11 cellular contexts compared by ENCODE assay signal in the genomic region with DNA sequence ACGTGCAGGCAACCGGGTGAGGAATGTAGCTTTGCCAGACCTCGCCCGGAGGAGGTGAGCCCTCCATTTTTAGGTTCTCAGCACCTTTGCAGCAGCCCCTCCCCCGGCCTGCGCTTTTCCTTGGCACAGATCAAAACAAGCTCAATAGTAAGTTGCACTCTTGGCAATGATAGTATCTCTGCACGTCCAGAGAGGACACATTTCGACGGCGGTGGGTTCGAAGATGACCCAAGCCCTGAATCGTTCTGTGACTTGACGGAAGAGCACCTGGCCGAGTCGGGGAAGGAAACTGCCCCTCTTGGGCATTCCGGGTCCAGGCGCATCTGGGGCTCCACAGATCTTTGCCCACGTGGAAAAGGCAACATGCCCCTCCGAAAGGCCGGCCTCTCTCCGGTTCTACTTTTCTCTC. TPM values are rescaled to one million over a fixed set of nuclear protein-coding genes. Genes with fewer than 3 reads are reported as not detected.
DNase-seq lines count a peak whose midpoint lies in the region; ATAC-seq, FAIRE-seq and TF ChIP-seq lines count a peak whose summit lies in the region.
"Had no signal": no experiment of that assay in that cellular context is flagged by ENCODE, and none has a peak within 500 bp of the region (broad histone marks: within the 10 kb centered on the region; RNA-seq: fewer than 3 reads in every experiment).

No MANE protein-coding gene starts in this region.

- H3K4me3 ChIP-seq in kidney (ENCODE audit: low read length in 2 of 2), result peak overlapping the region; percentile 53 to 56
- peak overlapping the region; percentile 48 to 53 (median 51) for H3K4me3 ChIP-seq in stomach
- H3K4me3 ChIP-seq in HAP-1, result no peak overlapping the region

- TF ChIP-seq POLR2A in stomach (IDR thresholded peaks at IDR 0.05), result no peak

- H3K36me3 ChIP-seq in kidney (ENCODE audit: control insufficient read depth in 1 of 2, insufficient read depth in 2 of 2, low read length in 2 of 2) (no peaks in the 10 kb centered on the region), stomach (no peaks in the 10 kb centered on the region), HAP-1 (replicated peaks) (no peaks in the 10 kb centered on the region)

- H3K9me3 ChIP-seq in kidney (ENCODE audit: control insufficient read depth in 1 of 2, low read length in 2 of 2) (no peaks in the 10 kb centered on the region), stomach (no peaks in the 10 kb centered on the region), HAP-1 (no peaks in the 10 kb centered on the region)

- H3K9me3 Mint-ChIP-seq in activated CD8-positive, alpha-beta T cell treated with anti-CD3 and anti-CD28 coated beads, Interleukin-2, amount 10 ng/mL, durations not matched to agents 7 days and 5 days (ENCODE audit: insufficient read depth), result no peaks in the 10 kb centered on the region
- no peaks in the 10 kb centered on the region for H3K9me3 Mint-ChIP-seq in activated CD8-positive, alpha-beta T cell treated with anti-CD3 and anti-CD28 coated beads for 36 hours
- no peaks in the 10 kb centered on the region for H3K9me3 Mint-ChIP-seq in WTC11
- H3K9me3 Mint-ChIP-seq: activated CD4-positive, alpha-beta memory T cell treated with anti-CD3 and anti-CD28 coated beads for 36 hours; CD4-positive, CD25-positive, alpha-beta regulatory T cell had no signal

- no peak for ATAC-seq in activated CD8-positive, alpha-beta T cell treated with anti-CD3 and anti-CD28 coated beads, Interleukin-2, amount 10 ng/mL, durations not matched to agents 7 days and 5 days
- no peak for ATAC-seq in activated CD8-positive, alpha-beta T cell treated with anti-CD3 and anti-CD28 coated beads for 36 hours
- ATAC-seq in WTC11 (no peak), GM18498 (IDR thresholded peaks at IDR 0.05; ENCODE audit: unreplicated experiment) (no peak), esophagus mucosa (no peak)

- 8 to 15% (median 10%) methylated on average over 15 to 21 of the region's 21 CpGs for WGBS in stomach, 5 donors

- H3K27me3 Mint-ChIP-seq in activated CD8-positive, alpha-beta T cell treated with anti-CD3 and anti-CD28 coated beads, Interleukin-2, amount 10 ng/mL, durations not matched to agents 7 days and 5 days (ENCODE audit: low read depth), result peaks cover 72% of the 10 kb centered on the region
- peaks cover 70% of the 10 kb centered on the region for H3K27me3 Mint-ChIP-seq in activated CD8-positive, alpha-beta T cell treated with anti-CD3 and anti-CD28 coated beads for 36 hours
- peaks cover 91% of the 10 kb centered on the region for H3K27me3 Mint-ChIP-seq in WTC11 (ENCODE audit: low read depth)

- H3K4me1 Mint-ChIP-seq in activated CD8-positive, alpha-beta T cell treated with anti-CD3 and anti-CD28 coated beads, Interleukin-2, amount 10 ng/mL, durations not matched to agents 7 days and 5 days (ENCODE audit: low read depth), result peaks cover 29% of the 10 kb centered on the region
- peaks cover 23% of the 10 kb centered on the region for H3K4me1 Mint-ChIP-seq in activated CD8-positive, alpha-beta T cell treated with anti-CD3 and anti-CD28 coated beads for 36 hours (ENCODE audit: low read depth)
- peaks cover 65% of the 10 kb centered on the region for H3K4me1 Mint-ChIP-seq in WTC11

- DNase-seq in activated CD8-positive, alpha-beta T cell treated with anti-CD3 and anti-CD28 coated beads, Interleukin-2, amount 10 ng/mL, durations not matched to agents 7 days and 5 days, result no peak
- no peak for DNase-seq in activated CD8-positive, alpha-beta T cell treated with anti-CD3 and anti-CD28 coated beads for 36 hours
- DNase-seq in WTC11 (ENCODE audit: low spot score) (peak; percentile 28), kidney (no peak), stomach (no peak), HAP-1 (ENCODE audit: low spot score in 2 of 2) (no peak)
- DNase-seq: activated CD4-positive, alpha-beta memory T cell treated with anti-CD3 and anti-CD28 coated beads for 36 hours; CD4-positive, CD25-positive, alpha-beta regulatory T cell; NCI-H226 had no signal

- POLR2A ChIA-PET in activated CD8-positive, alpha-beta T cell treated with anti-CD3 and anti-CD28 coated beads, Interleukin-2, amount 10 ng/mL, durations not matched to agents 7 days and 5 days (lab: Charles Lee), result no interaction called here
- POLR2A ChIA-PET in activated CD8-positive, alpha-beta T cell treated with anti-CD3 and anti-CD28 coated beads for 36 hours (lab: Charles Lee), result no interaction called here
- POLR2A ChIA-PET in WTC11 (lab: Charles Lee), result no interaction called here

- peaks cover 0 to 23% of the 10 kb centered on the region in 2 donors for H3K4me1 ChIP-seq in kidney (ENCODE audit: control insufficient read depth in 1 of 2, insufficient read depth in 1 of 2, low read depth in 1 of 2, low read length in 2 of 2)
- peaks cover 40 to 67% (median 54%) of the 10 kb centered on the region in 4 donors for H3K4me1 ChIP-seq in stomach
- no peaks in the 10 kb centered on the region for H3K4me1 ChIP-seq in HAP-1

- no peak for TF ChIP-seq CTCF in activated CD8-positive, alpha-beta T cell treated with anti-CD3 and anti-CD28 coated beads for 36 hours (IDR thresholded peaks at IDR 0.05)
- TF ChIP-seq CTCF in WTC11 (IDR thresholded peaks at IDR 0.05) (no peak), kidney (IDR thresholded peaks at IDR 0.05; ENCODE audit: borderline replicate concordance, extremely low read depth, insufficient read depth) (no peak), stomach (IDR thresholded peaks at IDR 0.05) (no peak)

- in situ Hi-C loops in HAP-1 (cut with MboI; ENCODE audit: low sequenced_read_pairs), result no loop called here

- peak overlapping the region in 1 of 2 donors; percentile 24 for H3K27ac ChIP-seq in kidney (ENCODE audit: low read depth in 2 of 2, low read length in 2 of 2)
- H3K27ac ChIP-seq in stomach, result peak overlapping the region in 4 of 5 donors; percentile 62 to 87 (median 82)

- H3K4me3 Mint-ChIP-seq in activated CD8-positive, alpha-beta T cell treated with anti-CD3 and anti-CD28 coated beads, Interleukin-2, amount 10 ng/mL, durations not matched to agents 7 days and 5 days, result peak overlapping the region; percentile 43
- H3K4me3 Mint-ChIP-seq in activated CD8-positive, alpha-beta T cell treated with anti-CD3 and anti-CD28 coated beads for 36 hours, result no peak overlapping the region
- peak overlapping the region; percentile 82 for H3K4me3 Mint-ChIP-seq in WTC11
- H3K4me3 Mint-ChIP-seq: activated CD4-positive, alpha-beta memory T cell treated with anti-CD3 and anti-CD28 coated beads for 36 hours had no signal

- FAIRE-seq in kidney (lab: Jason Lieb, UNC), result no peak

- no peak overlapping the region for H3K27ac Mint-ChIP-seq in activated CD8-positive, alpha-beta T cell treated with anti-CD3 and anti-CD28 coated beads, Interleukin-2, amount 10 ng/mL, durations not matched to agents 7 days and 5 days
- H3K27ac Mint-ChIP-seq in activated CD8-positive, alpha-beta T cell treated with anti-CD3 and anti-CD28 coated beads for 36 hours, result no peak overlapping the region
- no peak overlapping the region for H3K27ac Mint-ChIP-seq in WTC11
- H3K27ac Mint-ChIP-seq: activated CD4-positive, alpha-beta memory T cell treated with anti-CD3 and anti-CD28 coated beads for 36 hours; CD4-positive, CD25-positive, alpha-beta regulatory T cell had no signal

- peaks cover 8 to 97% (median 81%) of the 10 kb centered on the region in 3 donors for H3K27me3 ChIP-seq in stomach
- H3K27me3 ChIP-seq in HAP-1 (ENCODE audit: low read depth), result peaks cover 79% of the 10 kb centered on the region

- CTCF ChIA-PET in activated CD8-positive, alpha-beta T cell treated with anti-CD3 and anti-CD28 coated beads, Interleukin-2, amount 10 ng/mL, durations not matched to agents 7 days and 5 days (lab: Charles Lee), result no interaction called here
- CTCF ChIA-PET in activated CD8-positive, alpha-beta T cell treated with anti-CD3 and anti-CD28 coated beads for 36 hours (lab: Charles Lee), result interaction anchor here (1.1 kb wide), 1 partner anchor 353 kb away, joined by 3 read pairs; no protein-coding TSS in a partner anchor
- CTCF ChIA-PET in WTC11 (lab: Charles Lee), result interaction anchor here (0.6 to 1.5 kb wide), 4 partner anchors 63 to 1781 kb away, joined by 3 to 9 read pairs (median 4); no protein-coding TSS in a partner anchor

- peaks cover 2% of the 10 kb centered on the region for H3K36me3 Mint-ChIP-seq in activated CD8-positive, alpha-beta T cell treated with anti-CD3 and anti-CD28 coated beads, Interleukin-2, amount 10 ng/mL, durations not matched to agents 7 days and 5 days (ENCODE audit: low read depth)
- no peaks in the 10 kb centered on the region for H3K36me3 Mint-ChIP-seq in activated CD8-positive, alpha-beta T cell treated with anti-CD3 and anti-CD28 coated beads for 36 hours (ENCODE audit: low read depth)
- no peaks in the 10 kb centered on the region for H3K36me3 Mint-ChIP-seq in WTC11
- H3K36me3 Mint-ChIP-seq: activated CD4-positive, alpha-beta memory T cell treated with anti-CD3 and anti-CD28 coated beads for 36 hours; CD4-positive, CD25-positive, alpha-beta regulatory T cell had no signal

- H3K9ac ChIP-seq in kidney (ENCODE audit: low read length in 2 of 2), result no peak overlapping the region

- TF ChIP-seq EP300 in stomach (IDR thresholded peaks at IDR 0.05), result no peak

- intact Hi-C loops in activated CD8-positive, alpha-beta T cell treated with anti-CD3 and anti-CD28 coated beads for 36 hours (cut with micrococcal nuclease), result no loop called here
- intact Hi-C loops in kidney (cut with DNase I) (loop anchor here (5.0 kb wide), 1 partner anchor 348 kb away; no protein-coding TSS in a partner anchor), stomach (cut with DNase I; ENCODE audit: low total_unique reads) (loop anchor here (5.0 kb wide), 1 partner anchor 353 kb away; no protein-coding TSS in a partner anchor)

TF ChIP-seq in WTC11, 78 proteins besides CTCF, POLR2A, EP300 and RAD21 (continues in another document):
- no peak for TF ChIP-seq CREB1 (CRISPR knock-in tag; IDR thresholded peaks at IDR 0.05)
- TF ChIP-seq MXD4 (CRISPR knock-in tag; IDR thresholded peaks at IDR 0.05; ENCODE audit: borderline replicate concordance), result no peak
- TF ChIP-seq NR1H2 (CRISPR knock-in tag; IDR thresholded peaks at IDR 0.05), result no peak
- TF ChIP-seq, protein P1, sequence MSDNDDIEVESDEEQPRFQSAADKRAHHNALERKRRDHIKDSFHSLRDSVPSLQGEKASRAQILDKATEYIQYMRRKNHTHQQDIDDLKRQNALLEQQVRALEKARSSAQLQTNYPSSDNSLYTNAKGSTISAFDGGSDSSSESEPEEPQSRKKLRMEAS (CRISPR knock-in tag; IDR thresholded peaks at IDR 0.05), result peak; percentile 32; the same call in 1 of the 2 replicates

RNA-seq across cellular contexts. Expression of a gene that starts 0.9 kb away (rescaled TPM):
- not detected for total RNA-seq in activated CD8-positive, alpha-beta T cell treated with anti-CD3 and anti-CD28 coated beads, Interleukin-2, amount 10 ng/mL, durations not matched to agents 7 days and 5 days
- not detected for total RNA-seq in activated CD8-positive, alpha-beta T cell treated with anti-CD3 and anti-CD28 coated beads for 36 hours
- total RNA-seq in WTC11 (2021), result 0.96 to 4.7 TPM (median 1.1 TPM) in 3 replicates
- total RNA-seq in kidney, result 0.88 TPM
- polyA plus RNA-seq in kidney (ENCODE audit: insufficient read depth, low read depth, low replicate concordance), result 0.34 TPM
- 1 to 10 TPM in 1 of 5 donors, under 1 TPM in 2, not detected in 2; 0.29 to 1.1 (median 0.29) TPM for total RNA-seq in stomach
- under 1 TPM; 0.55 to 0.93 (median 0.92) TPM for polyA plus RNA-seq in stomach
- 0.80 TPM for total RNA-seq in esophagus mucosa
- total RNA-seq: activated CD4-positive, alpha-beta memory T cell treated with anti-CD3 and anti-CD28 coated beads for 36 hours; CD4-positive, CD25-positive, alpha-beta regulatory T cell had no signal
- polyA plus RNA-seq: CD4-positive, CD25-positive, alpha-beta regulatory T cell had no signal
